Comparison of ENCODE assay signal across 8 cellular contexts in genomic region chr2:14944562-14945346, GRCh38.
DNase-seq lines count a peak whose midpoint lies in the region; ATAC-seq, FAIRE-seq and TF ChIP-seq lines count a peak whose summit lies in the region.

No MANE protein-coding gene starts in this region.

- ATAC-seq in HG03439 (IDR thresholded peaks at IDR 0.05; ENCODE audit: unreplicated experiment) (peak; percentile 76), left lobe of liver (peak; percentile 82), GM19023 (IDR thresholded peaks at IDR 0.05; ENCODE audit: unreplicated experiment) (no peak)

- FAIRE-seq in GM12892 (lab: Jason Lieb, UNC) = no peak

- POLR2A ChIA-PET in RWPE1 (lab: Yijun Ruan, JAX; ENCODE audit: low non-redundant PET) = no interaction called here

- DNase-seq in NCI-H146 (lab: John Stamatoyannopoulos, UW) = peak; percentile 29
- no peak for DNase-seq in NCI-H146 treated with DMSO at 0.1 percent for 48 hours (lab: John Stamatoyannopoulos, UW; ENCODE audit: unreplicated experiment)
- DNase-seq in RWPE1 (ENCODE audit: low spot score) = peak; percentile 31
- no peak for DNase-seq in left lobe of liver (ENCODE audit: low spot score)
- DNase-seq in germinal center (ENCODE audit: low spot score) = no peak
- DNase-seq in GM12892 (ENCODE audit: insufficient read length) = no peak

- CTCF ChIA-PET in RWPE1 (lab: Yijun Ruan, JAX) = interaction anchor here (0.7 kb wide), 2 partner anchors 22 to 864 kb away, joined by 3 read pairs; no protein-coding TSS in a partner anchor

- peak; percentile 31; the same call in 1 of the 2 replicates for TF ChIP-seq CTCF in RWPE1 (conservative IDR thresholded peaks at IDR 0.05; ENCODE audit: low read depth)

- no peak overlapping the region for H3K27ac ChIP-seq in RWPE1

- no peak for TF ChIP-seq POLR2A in GM12892 (IDR thresholded peaks at IDR 0.05; ENCODE audit: low read depth, low read length)

Comparison
In these comparisons a context has a peak if more than half of its experiments do, and no peak if none do; other contexts are left out.
1. DNase-seq: peak in NCI-H146 (single experiment) and RWPE1 (single experiment); none in NCI-H146 treated with DMSO at 0.1 percent for 48 hours (single experiment), left lobe of liver (single experiment), germinal center (single experiment) and GM12892 (single experiment).